8 cellular contexts compared by ENCODE assay signal in genomic region chr17:28662527-28662829, GRCh38. TPM values are rescaled to one million over a fixed set of nuclear protein-coding genes. Genes with fewer than 3 reads are reported as not detected.
A peak's percentile ranks its signal among the peaks of the same experiment; 100 is the strongest.
DNase-seq lines count a peak whose midpoint lies in the region; ATAC-seq and TF ChIP-seq lines count a peak whose summit lies in the region.

No MANE protein-coding gene starts in this region.

- DNase-seq in GM23248: no peak
- DNase-seq in SK-N-SH: no peak
- no peak for DNase-seq in fibroblast of villous mesenchyme (ENCODE audit: low read depth)
- no peak for DNase-seq in activated CD8-positive, alpha-beta memory T cell treated with anti-CD3 and anti-CD28 coated beads, Interleukin-2, amount 50 U/mL, for 48 hours
- DNase-seq in DMS153 (lab: John Stamatoyannopoulos, UW): no peak

- H3K27ac ChIP-seq in GM23248 (peak overlapping the region; percentile 96), SK-N-SH (ENCODE audit: low read depth in 2 of 2, low read length in 1 of 2) (peak overlapping the region; percentile 96), skin epidermis (peak overlapping the region; percentile 87 to 99 (median 96))

- H3K9me3 ChIP-seq in GM23248 (ENCODE audit: low read depth) (no peaks in the 10 kb centered on the region), SK-N-SH (no peaks in the 10 kb centered on the region)

- H3F3A ChIP-seq in GM23248 (ENCODE audit: insufficient read depth): 0 out of 2 replicates have a peak, but pooled peaks cover 4% of the 10 kb centered on the region
- peaks cover 6% of the 10 kb centered on the region for H3F3A ChIP-seq in SK-N-SH (replicated peaks; ENCODE audit: insufficient read depth)

- 1 to 2% methylated on average over 10 of the region's 10 CpGs for WGBS in GM23248 (ENCODE audit: low coverage in 1 of 2, low lambda C conversion rate in 2 of 2, missing lambda C conversion rate in 2 of 2), 2 experiments
- 0% methylated on average over 10 of the region's 10 CpGs for WGBS in SK-N-SH (ENCODE audit: low lambda C conversion rate)

- H3K4me1 ChIP-seq in GM23248 (ENCODE audit: insufficient read depth) (peaks cover 23% of the 10 kb centered on the region), SK-N-SH (ENCODE audit: control insufficient read depth in 1 of 2, insufficient read depth in 2 of 2, low read depth in 1 of 2, low read length in 1 of 2) (peaks cover 7 to 13% of the 10 kb centered on the region in 2 experiments; a peak in 3 of 4 replicates)

- no peaks in the 10 kb centered on the region for H3K27me3 ChIP-seq in GM23248 (replicated peaks; ENCODE audit: insufficient read depth)
- H3K27me3 ChIP-seq in SK-N-SH (ENCODE audit: insufficient read depth): no peaks in the 10 kb centered on the region

- CTCF ChIA-PET in SK-N-SH (lab: Yijun Ruan, JAX): interaction anchor here (0.9 to 4.1 kb wide), 9 partner anchors 9 to 115 kb away, joined by 3 to 50 read pairs (median 4); partner anchors contain the start of genes BLTP2 and TLCD1

- H3K36me3 ChIP-seq in GM23248 (ENCODE audit: low read depth) (no peaks in the 10 kb centered on the region), SK-N-SH (replicated peaks in 1 of 2; ENCODE audit: control insufficient read depth in 1 of 2, insufficient read depth in 2 of 2, low read length in 1 of 2) (peaks cover 10 to 21% of the 10 kb centered on the region in 2 experiments)

- peak overlapping the region; percentile 97 for H2AFZ ChIP-seq in GM23248
- peak overlapping the region; percentile 92 for H2AFZ ChIP-seq in SK-N-SH (ENCODE audit: low read depth)

- in situ Hi-C loops in GM23248 (cut with MboI): no loop called here

- TF ChIP-seq CTCF in SK-N-SH (IDR thresholded peaks at IDR 0.05) (no peak), fibroblast of villous mesenchyme (IDR thresholded peaks at IDR 0.05; ENCODE audit: insufficient read depth, low read depth, low read length) (no peak)

- no peaks in the 10 kb centered on the region for H3K9me2 ChIP-seq in GM23248 (ENCODE audit: insufficient read depth)
- no peaks in the 10 kb centered on the region for H3K9me2 ChIP-seq in SK-N-SH

- no peak for TF ChIP-seq RAD21 in SK-N-SH (IDR thresholded peaks at IDR 0.05; ENCODE audit: low read length)

- H3K4me3 ChIP-seq in GM23248 (peak overlapping the region; percentile 96), SK-N-SH (ENCODE audit: low read depth in 2 of 2, low read length in 1 of 2) (peak overlapping the region; percentile 91 to 94), fibroblast of villous mesenchyme (ENCODE audit: low read depth, low read length) (peak overlapping the region; percentile 96), skin epidermis (peak overlapping the region; percentile 59 to 90 (median 75))

- H3K4me2 ChIP-seq in GM23248 (ENCODE audit: unreplicated experiment) (peak overlapping the region; percentile 90), SK-N-SH (peak overlapping the region; percentile 78)

- no peak for ATAC-seq in HG03521 (IDR thresholded peaks at IDR 0.05; ENCODE audit: unreplicated experiment)
- no peak for ATAC-seq in GM18873 (IDR thresholded peaks at IDR 0.05; ENCODE audit: low FRiP score, unreplicated experiment)

- peak overlapping the region; percentile 98 for H3K9ac ChIP-seq in GM23248
- peak overlapping the region; percentile 94 for H3K9ac ChIP-seq in SK-N-SH

- no peak for TF ChIP-seq EP300 in SK-N-SH (IDR thresholded peaks at IDR 0.05; ENCODE audit: borderline replicate concordance in 1 of 2, low read depth in 1 of 2, low read length in 1 of 2)

- H3K79me2 ChIP-seq in GM23248 (ENCODE audit: insufficient read depth): peaks cover 99% of the 10 kb centered on the region
- peaks cover 93% of the 10 kb centered on the region for H3K79me2 ChIP-seq in SK-N-SH (ENCODE audit: insufficient read depth)

- no peaks in the 10 kb centered on the region; the same call in 1 of the 2 replicates for H4K20me1 ChIP-seq in GM23248 (ENCODE audit: insufficient read depth)
- peaks cover 33% of the 10 kb centered on the region for H4K20me1 ChIP-seq in SK-N-SH (ENCODE audit: insufficient read depth)

- POLR2A ChIA-PET in SK-N-SH (lab: Yijun Ruan, JAX): interaction anchor here (1.2 to 1.3 kb wide), 3 partner anchors 9 to 57 kb away, joined by 3 to 9 read pairs (median 6); partner anchors contain the start of gene RPL23A

TF ChIP-seq in SK-N-SH, 30 proteins besides CTCF, POLR2A, EP300 and RAD21:
- TF ChIP-seq CHD2 (IDR thresholded peaks at IDR 0.05; ENCODE audit: low read length, partially characterized antibody): no peak
- TF ChIP-seq TEAD4 (IDR thresholded peaks at IDR 0.05; ENCODE audit: borderline replicate concordance, insufficient read depth): no peak
- TF ChIP-seq FOSL2 (IDR thresholded peaks at IDR 0.05; ENCODE audit: borderline replicate concordance, low read depth): no peak
- TF ChIP-seq, protein P1, sequence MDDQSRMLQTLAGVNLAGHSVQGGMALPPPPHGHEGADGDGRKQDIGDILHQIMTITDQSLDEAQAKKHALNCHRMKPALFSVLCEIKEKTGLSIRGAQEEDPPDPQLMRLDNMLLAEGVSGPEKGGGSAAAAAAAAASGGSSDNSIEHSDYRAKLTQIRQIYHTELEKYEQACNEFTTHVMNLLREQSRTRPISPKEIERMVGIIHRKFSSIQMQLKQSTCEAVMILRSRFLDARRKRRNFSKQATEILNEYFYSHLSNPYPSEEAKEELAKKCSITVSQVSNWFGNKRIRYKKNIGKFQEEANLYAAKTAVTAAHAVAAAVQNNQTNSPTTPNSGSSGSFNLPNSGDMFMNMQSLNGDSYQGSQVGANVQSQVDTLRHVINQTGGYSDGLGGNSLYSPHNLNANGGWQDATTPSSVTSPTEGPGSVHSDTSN (IDR thresholded peaks at IDR 0.05): no peak
- no peak for TF ChIP-seq SMC3 (IDR thresholded peaks at IDR 0.05; ENCODE audit: low read depth, low read length)
- no peak for TF ChIP-seq GABPA (IDR thresholded peaks at IDR 0.05; ENCODE audit: low read depth)
- TF ChIP-seq SIN3A (IDR thresholded peaks at IDR 0.05; ENCODE audit: borderline replicate concordance, low read depth, low read length): no peak
- no peak for TF ChIP-seq NRF1 (IDR thresholded peaks at IDR 0.05; ENCODE audit: low read depth, low read length)
- TF ChIP-seq, protein P2, sequence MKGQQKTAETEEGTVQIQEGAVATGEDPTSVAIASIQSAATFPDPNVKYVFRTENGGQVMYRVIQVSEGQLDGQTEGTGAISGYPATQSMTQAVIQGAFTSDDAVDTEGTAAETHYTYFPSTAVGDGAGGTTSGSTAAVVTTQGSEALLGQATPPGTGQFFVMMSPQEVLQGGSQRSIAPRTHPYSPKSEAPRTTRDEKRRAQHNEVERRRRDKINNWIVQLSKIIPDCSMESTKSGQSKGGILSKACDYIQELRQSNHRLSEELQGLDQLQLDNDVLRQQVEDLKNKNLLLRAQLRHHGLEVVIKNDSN (IDR thresholded peaks at IDR 0.05; ENCODE audit: borderline replicate concordance, low read depth): no peak
- no peak for TF ChIP-seq MEF2A (IDR thresholded peaks at IDR 0.05; ENCODE audit: borderline replicate concordance, low read depth)
- no peak for TF ChIP-seq TAF1 (IDR thresholded peaks at IDR 0.05; ENCODE audit: borderline replicate concordance, low read depth, low read length)
- no peak for TF ChIP-seq TCF12 (IDR thresholded peaks at IDR 0.05)
TF ChIP-seq in SK-N-SH: peak in this region for 0.

RNA-seq across cellular contexts. Expression of gene SUPT6H, which starts 0.5 kb away (rescaled TPM):
- 39.7 and 45.0 TPM in 2 replicates for total RNA-seq in GM23248 (2014; rRNA removed; shearing (Covaris generic))
- 26.5 and 27.3 TPM in 2 replicates for polyA plus RNA-seq in GM23248 (2016; fragmentation: Nextera tagmentation; extraction: Ambion mirVana)
- 26.7 and 26.9 TPM in 2 replicates for polyA plus RNA-seq in SK-N-SH (2012; rRNA removed)
- 20.0 and 21.4 TPM in 2 replicates for polyA plus RNA-seq in SK-N-SH (2012; cell fraction: cytosol; rRNA removed)
- polyA plus RNA-seq in SK-N-SH (2012; cell fraction: nucleus; rRNA removed): 55.7 and 68.8 TPM in 2 replicates
- total RNA-seq in fibroblast of villous mesenchyme: 52.2 and 54.4 TPM in 2 replicates

RNA-seq across cellular contexts. Expression of gene SDF2, which starts 0.8 kb away (rescaled TPM):
- total RNA-seq in GM23248 (2014; rRNA removed; shearing (Covaris generic)): 52.3 and 64.4 TPM in 2 replicates
- polyA plus RNA-seq in GM23248 (2016; fragmentation: Nextera tagmentation; extraction: Ambion mirVana) (88.4 and 94.2 TPM in 2 replicates), SK-N-SH (2012; rRNA removed) (108 and 114 TPM in 2 replicates)
- polyA plus RNA-seq in SK-N-SH (2012; cell fraction: cytosol; rRNA removed): 95.8 and 104 TPM in 2 replicates
- 49.4 and 69.0 TPM in 2 replicates for polyA plus RNA-seq in SK-N-SH (2012; cell fraction: nucleus; rRNA removed)
- total RNA-seq in fibroblast of villous mesenchyme: 41.6 and 57.4 TPM in 2 replicates

RNA-seq across cellular contexts. Expression of gene BLTP2, which starts 17.5 kb away (rescaled TPM):
- total RNA-seq in GM23248 (2014; rRNA removed; shearing (Covaris generic)): 145 and 155 TPM in 2 replicates
- 49.8 and 55.6 TPM in 2 replicates for polyA plus RNA-seq in GM23248 (2016; fragmentation: Nextera tagmentation; extraction: Ambion mirVana)
- 46.4 and 77.8 TPM in 2 replicates for polyA plus RNA-seq in SK-N-SH (2012; rRNA removed)
- polyA plus RNA-seq in SK-N-SH (2012; cell fraction: cytosol; rRNA removed): 33.6 and 42.3 TPM in 2 replicates
- polyA plus RNA-seq in SK-N-SH (2012; cell fraction: nucleus; rRNA removed): 70.9 and 98.6 TPM in 2 replicates
- 143 and 176 TPM in 2 replicates for total RNA-seq in fibroblast of villous mesenchyme

RNA-seq across cellular contexts. Expression of gene RSKR, which starts 48.5 kb away (rescaled TPM):
- 1.2 and 6.8 TPM in 2 replicates for total RNA-seq in GM23248 (2014; rRNA removed; shearing (Covaris generic))
- 0.58 and 0.86 TPM in 2 replicates for polyA plus RNA-seq in GM23248 (2016; fragmentation: Nextera tagmentation; extraction: Ambion mirVana)
- polyA plus RNA-seq in SK-N-SH (2012; rRNA removed): 7.9 and 13.1 TPM in 2 replicates
- polyA plus RNA-seq in SK-N-SH (2012; cell fraction: cytosol; rRNA removed): 1.7 and 2.5 TPM in 2 replicates
- polyA plus RNA-seq in SK-N-SH (2012; cell fraction: nucleus; rRNA removed): 62.1 and 74.4 TPM in 2 replicates
- total RNA-seq in fibroblast of villous mesenchyme: 4.8 and 5.6 TPM in 2 replicates

RNA-seq across cellular contexts. Expression of gene PROCA1, which starts 49.2 kb away (rescaled TPM):
- total RNA-seq in GM23248 (2014; rRNA removed; shearing (Covaris generic)): 0.65 TPM in 1 of 2 replicates, not detected in the other
- polyA plus RNA-seq in GM23248 (2016; fragmentation: Nextera tagmentation; extraction: Ambion mirVana) (0.41 and 0.44 TPM in 2 replicates), SK-N-SH (2012; rRNA removed) (6.4 and 7.1 TPM in 2 replicates)
- polyA plus RNA-seq in SK-N-SH (2012; cell fraction: cytosol; rRNA removed): 2.3 and 3.3 TPM in 2 replicates
- 41.6 and 58.1 TPM in 2 replicates for polyA plus RNA-seq in SK-N-SH (2012; cell fraction: nucleus; rRNA removed)
- total RNA-seq in fibroblast of villous mesenchyme: under 0.01 and 1.6 TPM in 2 replicates
